Comparison of ENCODE assay signal across 1 cellular context in genomic region chr11:66784575-66784974, GRCh38.
A peak's percentile ranks its signal among the peaks of the same experiment; 100 is the strongest.
TF ChIP-seq lines count a peak whose summit lies in the region.

No MANE protein-coding gene starts in this region.

TF ChIP-seq in GM12878, 131 proteins besides CTCF, POLR2A, EP300 and RAD21 (continued from another document):
- TF ChIP-seq KDM1A (IDR thresholded peaks at IDR 0.05; ENCODE audit: borderline replicate concordance) (no peak), E2F8 (IDR thresholded peaks at IDR 0.05; ENCODE audit: low read depth, partially characterized antibody) (no peak), PKNOX1 (IDR thresholded peaks at IDR 0.05) (peak; percentile 36; the same call in 1 of the 2 replicates)
